23 cellular contexts compared by ENCODE assay signal in the genomic region with DNA sequence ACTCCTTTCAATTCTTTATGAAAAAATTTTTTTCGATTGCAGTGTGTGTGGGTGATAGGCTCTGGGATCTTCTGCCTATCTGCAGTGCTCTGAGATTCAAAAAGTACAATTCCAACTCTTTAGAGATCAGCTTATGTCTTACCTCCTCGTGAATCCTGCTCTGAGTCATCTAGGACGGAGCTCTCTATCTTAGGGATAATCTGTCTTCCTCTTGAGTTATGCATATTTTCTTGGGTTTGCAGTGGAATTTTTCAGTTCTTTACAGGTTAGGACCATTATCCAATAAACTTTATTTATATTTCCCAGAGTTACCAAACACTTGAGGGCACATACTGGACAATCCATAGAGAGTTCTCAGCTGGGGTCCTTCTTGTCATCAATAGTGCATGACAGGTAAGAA.
"Had no signal": no experiment of that assay in that cellular context is flagged by ENCODE, and none has a peak within 500 bp of the region (broad histone marks: within the 10 kb centered on the region; RNA-seq: fewer than 3 reads in every experiment).

No MANE protein-coding gene starts in this region.

- H3K4me1 ChIP-seq: colonic mucosa, esophagus squamous epithelium, foreskin keratinocyte, gastrocnemius medialis, heart left ventricle, heart right ventricle had no signal

- H3K9me3 ChIP-seq: colonic mucosa, esophagus muscularis mucosa, esophagus squamous epithelium, gastrocnemius medialis, gastroesophageal sphincter, heart left ventricle, heart right ventricle had no signal

- H3K27me3 ChIP-seq: colonic mucosa, esophagus muscularis mucosa, esophagus squamous epithelium, foreskin keratinocyte, gastrocnemius medialis, gastroesophageal sphincter had no signal

- H3K36me3 ChIP-seq: colonic mucosa, esophagus muscularis mucosa, esophagus squamous epithelium, gastrocnemius medialis, gastroesophageal sphincter, heart left ventricle, heart right ventricle had no signal

- ATAC-seq: effector memory CD8-positive, alpha-beta T cell; esophagus mucosa; foreskin keratinocyte; gastrocnemius medialis; gastroesophageal sphincter; heart left ventricle; heart right ventricle had no signal

- DNase-seq: colonic mucosa; cortex of kidney; dermis blood vessel endothelial cell; dorsolateral prefrontal cortex; effector CD4-positive, alpha-beta T cell; effector CD8-positive, alpha-beta T cell; effector memory CD4-positive, alpha-beta T cell; effector memory CD8-positive, alpha-beta T cell; endodermal cell; erythroblast; esophagus squamous epithelium; foreskin fibroblast; foreskin keratinocyte; foreskin melanocyte; gastrocnemius medialis; glutamatergic neuron; heart left ventricle; heart right ventricle had no signal

- H3K27ac ChIP-seq: colonic mucosa, coronary artery, dorsolateral prefrontal cortex, epithelial cell of prostate, esophagus muscularis mucosa, esophagus squamous epithelium, foreskin keratinocyte, gastrocnemius medialis, gastroesophageal sphincter, heart left ventricle, heart right ventricle had no signal

- H3K4me3 ChIP-seq: colonic mucosa, coronary artery, dorsolateral prefrontal cortex, esophagus muscularis mucosa, esophagus squamous epithelium, gastrocnemius medialis, gastroesophageal sphincter, heart left ventricle, heart right ventricle had no signal
